13 cellular contexts compared by ENCODE assay signal in the genomic region with DNA sequence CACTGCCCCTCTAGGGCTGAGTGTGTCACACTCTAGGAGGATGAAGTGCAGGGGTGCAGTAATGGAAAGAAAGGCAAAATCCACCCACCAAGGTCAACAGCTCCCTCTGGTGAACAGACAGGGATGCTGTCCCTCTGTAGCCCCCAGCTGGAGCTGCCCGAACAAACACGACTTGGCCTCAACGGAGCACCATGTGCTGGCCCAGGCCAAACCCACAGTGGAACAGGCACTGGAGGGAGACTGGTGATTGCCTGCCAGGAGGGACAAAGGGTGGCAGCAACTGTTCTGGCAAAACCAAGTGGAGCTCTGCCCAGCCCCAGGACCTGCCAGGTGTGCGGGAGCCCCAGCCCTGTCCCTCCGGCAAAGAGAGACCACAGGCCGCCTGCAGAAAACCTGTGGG. TPM values are rescaled to one million over a fixed set of nuclear protein-coding genes. Genes with fewer than 3 reads are reported as not detected.
DNase-seq lines count a peak whose midpoint lies in the region; ATAC-seq and TF ChIP-seq lines count a peak whose summit lies in the region.
"Had no signal": no experiment of that assay in that cellular context is flagged by ENCODE, and none has a peak within 500 bp of the region (broad histone marks: within the 10 kb centered on the region; RNA-seq: fewer than 3 reads in every experiment).

No MANE protein-coding gene starts in this region.

- peaks cover 3% of the 10 kb centered on the region for H3K4me1 Mint-ChIP-seq in activated naive CD8-positive, alpha-beta T cell (ENCODE audit: low read depth)
- no peaks in the 10 kb centered on the region for H3K4me1 Mint-ChIP-seq in activated naive CD8-positive, alpha-beta T cell treated with anti-CD3 and anti-CD28 coated beads for 36 hours
- H3K4me1 Mint-ChIP-seq in stimulated activated effector memory CD8-positive, alpha-beta T cell treated with anti-CD3 and anti-CD28 coated beads, Interleukin-12 subunit alpha, Interleukin-12 subunit beta, amount 100 ng/mL, for 72 hours: peaks cover 16% of the 10 kb centered on the region

- peaks cover 94% of the 10 kb centered on the region for H3K36me3 ChIP-seq in HAP-1 (replicated peaks)

- H3K4me3 ChIP-seq in choroid plexus epithelial cell (ENCODE audit: low read depth, low read length): no peak overlapping the region
- H3K4me3 ChIP-seq in HAP-1: no peak overlapping the region
- H3K4me3 ChIP-seq: thoracic aorta had no signal

- H3K9me3 Mint-ChIP-seq in activated naive CD8-positive, alpha-beta T cell (ENCODE audit: low read depth): no peaks in the 10 kb centered on the region
- H3K9me3 Mint-ChIP-seq in activated naive CD8-positive, alpha-beta T cell treated with anti-CD3 and anti-CD28 coated beads for 36 hours: no peaks in the 10 kb centered on the region
- H3K9me3 Mint-ChIP-seq in stimulated activated effector memory CD8-positive, alpha-beta T cell treated with anti-CD3 and anti-CD28 coated beads, Interleukin-12 subunit alpha, Interleukin-12 subunit beta, amount 100 ng/mL, for 72 hours: no peaks in the 10 kb centered on the region

- no peak for ATAC-seq in stimulated activated effector memory CD8-positive, alpha-beta T cell treated with anti-CD3 and anti-CD28 coated beads, Interleukin-12 subunit alpha, Interleukin-12 subunit beta, amount 100 ng/mL, for 72 hours

- H3K27ac Mint-ChIP-seq in activated naive CD8-positive, alpha-beta T cell: peak overlapping the region; percentile 16
- H3K27ac Mint-ChIP-seq in activated naive CD8-positive, alpha-beta T cell treated with anti-CD3 and anti-CD28 coated beads for 36 hours: no peak overlapping the region
- peak overlapping the region; percentile 34 for H3K27ac Mint-ChIP-seq in stimulated activated effector memory CD8-positive, alpha-beta T cell treated with anti-CD3 and anti-CD28 coated beads, Interleukin-12 subunit alpha, Interleukin-12 subunit beta, amount 100 ng/mL, for 72 hours

- in situ Hi-C loops in HAP-1 (cut with MboI; ENCODE audit: low sequenced_read_pairs): no loop called here

- H3K36me3 Mint-ChIP-seq in activated naive CD8-positive, alpha-beta T cell: peaks cover 2% of the 10 kb centered on the region
- H3K36me3 Mint-ChIP-seq in activated naive CD8-positive, alpha-beta T cell treated with anti-CD3 and anti-CD28 coated beads for 36 hours: peaks cover 19% of the 10 kb centered on the region
- H3K36me3 Mint-ChIP-seq in stimulated activated effector memory CD8-positive, alpha-beta T cell treated with anti-CD3 and anti-CD28 coated beads, Interleukin-12 subunit alpha, Interleukin-12 subunit beta, amount 100 ng/mL, for 72 hours: peaks cover 96% of the 10 kb centered on the region

- H3K27me3 ChIP-seq in HAP-1 (ENCODE audit: low read depth): no peaks in the 10 kb centered on the region

- no peaks in the 10 kb centered on the region for H3K27me3 Mint-ChIP-seq in activated naive CD8-positive, alpha-beta T cell
- no peaks in the 10 kb centered on the region for H3K27me3 Mint-ChIP-seq in activated naive CD8-positive, alpha-beta T cell treated with anti-CD3 and anti-CD28 coated beads for 36 hours

- no peak overlapping the region for H3K4me3 Mint-ChIP-seq in activated naive CD8-positive, alpha-beta T cell
- no peak overlapping the region for H3K4me3 Mint-ChIP-seq in activated naive CD8-positive, alpha-beta T cell treated with anti-CD3 and anti-CD28 coated beads for 36 hours
- no peak overlapping the region for H3K4me3 Mint-ChIP-seq in stimulated activated effector memory CD8-positive, alpha-beta T cell treated with anti-CD3 and anti-CD28 coated beads, Interleukin-12 subunit alpha, Interleukin-12 subunit beta, amount 100 ng/mL, for 72 hours

- no peaks in the 10 kb centered on the region for H3K9me3 ChIP-seq in HAP-1
- H3K9me3 ChIP-seq: thoracic aorta had no signal

- no peak for DNase-seq in activated naive CD8-positive, alpha-beta T cell treated with anti-CD3 and anti-CD28 coated beads for 36 hours
- DNase-seq in NAMALWA (ENCODE audit: low spot score) (peak; percentile 44), choroid plexus epithelial cell (ENCODE audit: low read depth) (peak; percentile 26), HAP-1 (ENCODE audit: low spot score in 2 of 2) (no peak), AML-193 (lab: John Stamatoyannopoulos, UW) (no peak)
- DNase-seq in stimulated activated effector memory CD8-positive, alpha-beta T cell treated with anti-CD3 and anti-CD28 coated beads, Interleukin-12 subunit alpha, Interleukin-12 subunit beta, amount 100 ng/mL, for 72 hours (ENCODE audit: low spot score in 2 of 2): no peak
- DNase-seq in stimulated activated CD4-positive, alpha-beta T cell treated with anti-CD3 and anti-CD28 coated beads, Interleukin-2, amount 100 ng/mL, for 24 hours: no peak
- DNase-seq: effector CD8-positive, alpha-beta T cell; hippocampal formation; retina; RPMI8226 had no signal

- no peaks in the 10 kb centered on the region for H3K4me1 ChIP-seq in HAP-1

- TF ChIP-seq CTCF in choroid plexus epithelial cell (conservative IDR thresholded peaks at IDR 0.05; ENCODE audit: low read depth, low read length): peak; percentile 47

RNA-seq across cellular contexts. Expression of gene PDIA4, which starts 20.7 kb away (rescaled TPM):
- total RNA-seq in activated naive CD8-positive, alpha-beta T cell treated with anti-CD3 and anti-CD28 coated beads for 36 hours: 10 to 100 TPM; 83.7 to 86.3 TPM

Comparison
In these comparisons a context has a peak if more than half of its experiments do, and no peak if none do; other contexts are left out.
1. DNase-seq: peak in NAMALWA (single experiment) and choroid plexus epithelial cell (single experiment); none in activated naive CD8-positive, alpha-beta T cell treated with anti-CD3 and anti-CD28 coated beads for 36 hours (single experiment), stimulated activated effector memory CD8-positive, alpha-beta T cell treated with anti-CD3 and anti-CD28 coated beads, Interleukin-12 subunit alpha, Interleukin-12 subunit beta, amount 100 ng/mL, for 72 hours (0 of 2), HAP-1 (0 of 2), AML-193 (0 of 2) and stimulated activated CD4-positive, alpha-beta T cell treated with anti-CD3 and anti-CD28 coated beads, Interleukin-2, amount 100 ng/mL, for 24 hours (0 of 2).